In genomic region chr2:199985625-199986207, GRCh38 we compare ENCODE assay signal across 8 cellular contexts. TPM values are rescaled to one million over a fixed set of nuclear protein-coding genes. Genes with fewer than 3 reads are reported as not detected.
A peak's percentile ranks its signal among the peaks of the same experiment; 100 is the strongest.
DNase-seq lines count a peak whose midpoint lies in the region; ATAC-seq, FAIRE-seq and TF ChIP-seq lines count a peak whose summit lies in the region.

No MANE protein-coding gene starts in this region.

- H2BK12ac ChIP-seq in trophoblast cell (ENCODE audit: low read length), result no peak overlapping the region

- H3K36me3 Mint-ChIP-seq in Caco-2 (ENCODE audit: insufficient read depth, unreplicated experiment), result peaks cover 5% of the 10 kb centered on the region
- H3K36me3 Mint-ChIP-seq in activated T-cell treated with anti-CD3 and anti-CD28 coated beads, Interleukin-2, amount 50 U/mL, for 72 hours (ENCODE audit: insufficient read depth in 2 of 2), result no peaks in the 10 kb centered on the region

- H4K20me1 ChIP-seq in Karpas-422 (ENCODE audit: insufficient read depth, low read depth, low read length), result no peaks in the 10 kb centered on the region

- H3K9me3 ChIP-seq in Caco-2, result no peaks in the 10 kb centered on the region
- H3K9me3 ChIP-seq in Karpas-422 (ENCODE audit: low read length), result no peaks in the 10 kb centered on the region
- H3K9me3 ChIP-seq in trophoblast cell (ENCODE audit: insufficient read depth, low read depth, low read length), result no peaks in the 10 kb centered on the region

- TF ChIP-seq POLR2A in GM12892 (IDR thresholded peaks at IDR 0.05; ENCODE audit: low read depth, low read length), result no peak

- H3K23ac ChIP-seq in trophoblast cell (ENCODE audit: low read length), result no peak overlapping the region

- H3K79me2 ChIP-seq in Karpas-422 (ENCODE audit: low read length) (no peaks in the 10 kb centered on the region), trophoblast cell (ENCODE audit: control insufficient read depth, insufficient read depth, low read length, poor library complexity) (no peaks in the 10 kb centered on the region)

- H3K27ac ChIP-seq in Karpas-422 (ENCODE audit: low read length), result no peak overlapping the region
- H3K27ac ChIP-seq in foreskin keratinocyte, result no peak overlapping the region
- no peak overlapping the region for H3K27ac ChIP-seq in trophoblast cell (ENCODE audit: low read depth, low read length)

- no peaks in the 10 kb centered on the region for H3K27me3 Mint-ChIP-seq in Caco-2 (ENCODE audit: insufficient read depth, unreplicated experiment)
- H3K27me3 Mint-ChIP-seq in activated T-cell treated with anti-CD3 and anti-CD28 coated beads, Interleukin-2, amount 50 U/mL, for 72 hours (ENCODE audit: low read depth), result no peaks in the 10 kb centered on the region

- H2AK5ac ChIP-seq in trophoblast cell (ENCODE audit: low read length), result no peak overlapping the region

- ATAC-seq in GM21515 (IDR thresholded peaks at IDR 0.05; ENCODE audit: unreplicated experiment), result peak; percentile 75
- peak; percentile 81 to 82 for ATAC-seq in activated T-cell treated with anti-CD3 and anti-CD28 coated beads, Interleukin-2, amount 50 U/mL, for 72 hours (replicated peaks in 1 of 2)
- ATAC-seq in foreskin keratinocyte, result peak; percentile 83

- H2AFZ ChIP-seq in Karpas-422 (ENCODE audit: low read length) (peak overlapping the region; percentile 96), trophoblast cell (ENCODE audit: insufficient read depth, low read length, poor library complexity) (peak overlapping the region; percentile 17)

- no peaks in the 10 kb centered on the region for H3K9me2 ChIP-seq in Karpas-422 (replicated peaks; ENCODE audit: insufficient read depth, low read length)

- peak overlapping the region; percentile 70 for H4K91ac ChIP-seq in trophoblast cell (ENCODE audit: low read depth, low read length)

- no peak overlapping the region for H3K14ac ChIP-seq in trophoblast cell (ENCODE audit: low read length)

- peak; percentile 82 to 83 for DNase-seq in Caco-2
- DNase-seq in Karpas-422, result peak; percentile 92
- DNase-seq in RPMI8226, result peak; percentile 60
- peak; percentile 68 to 73 for DNase-seq in activated T-cell treated with anti-CD3 and anti-CD28 coated beads, Interleukin-2, amount 50 U/mL, for 72 hours
- DNase-seq in foreskin keratinocyte, result peak; percentile 23 to 61
- DNase-seq in trophoblast cell, result peak; percentile 51 to 80
- no peak for DNase-seq in GM12892 (ENCODE audit: insufficient read length)

- H3K4me3 ChIP-seq in Caco-2 (ENCODE audit: low read depth, low read length) (no peak overlapping the region), Karpas-422 (ENCODE audit: low read length) (no peak overlapping the region), trophoblast cell (ENCODE audit: low read depth, low read length) (no peak overlapping the region)

- intact Hi-C loops in Caco-2 (cut with micrococcal nuclease; ENCODE audit: unreplicated experiment), result loop anchor here (1.0 to 5.0 kb wide), 2 partner anchors 107 to 318 kb away; no protein-coding TSS in a partner anchor

- WGBS in trophoblast cell (ENCODE audit: extremely low coverage, insufficient coverage, insufficient read length), result no CpG with 5 or more reads among the region's 6 CpGs

- peak overlapping the region; percentile 20 for H2BK120ac ChIP-seq in trophoblast cell (ENCODE audit: insufficient read depth, low read length, poor library complexity)

- POLR2A ChIA-PET in Caco-2 (lab: Charles Lee), result no interaction called here

- peaks cover 2% of the 10 kb centered on the region for H3K79me1 ChIP-seq in trophoblast cell (ENCODE audit: low read length)

- H3K27ac Mint-ChIP-seq in Caco-2 (ENCODE audit: unreplicated experiment), result no peak overlapping the region
- no peak overlapping the region for H3K27ac Mint-ChIP-seq in activated T-cell treated with anti-CD3 and anti-CD28 coated beads, Interleukin-2, amount 50 U/mL, for 72 hours

- H3K18ac ChIP-seq in trophoblast cell (ENCODE audit: low read length), result no peak overlapping the region

- H3K4me1 Mint-ChIP-seq in Caco-2 (ENCODE audit: low read depth, unreplicated experiment), result peaks cover 6% of the 10 kb centered on the region
- H3K4me1 Mint-ChIP-seq in activated T-cell treated with anti-CD3 and anti-CD28 coated beads, Interleukin-2, amount 50 U/mL, for 72 hours (ENCODE audit: low read depth), result peaks cover 7% of the 10 kb centered on the region

- peaks cover 27% of the 10 kb centered on the region for H3K4me1 ChIP-seq in Caco-2
- H3K4me1 ChIP-seq in Karpas-422 (ENCODE audit: low read length), result no peaks in the 10 kb centered on the region
- no peaks in the 10 kb centered on the region for H3K4me1 ChIP-seq in foreskin keratinocyte
- peaks cover 0 to 2% of the 10 kb centered on the region in 2 experiments for H3K4me1 ChIP-seq in trophoblast cell (ENCODE audit: control insufficient read depth in 1 of 2, insufficient read depth in 2 of 2, low read length in 2 of 2)

- H3K4me2 ChIP-seq in Karpas-422 (ENCODE audit: low read depth, low read length, poor library complexity, severe bottlenecking) (no peak overlapping the region), trophoblast cell (ENCODE audit: low read length) (no peak overlapping the region)

- peak; percentile 64 to 75 for TF ChIP-seq CTCF in Caco-2 (IDR thresholded peaks at IDR 0.05; ENCODE audit: insufficient read depth in 1 of 2, low read depth in 1 of 2, low read length in 1 of 2, severe bottlenecking in 1 of 2, unreplicated experiment in 1 of 2)
- peak; percentile 84 for TF ChIP-seq CTCF in foreskin keratinocyte (conservative IDR thresholded peaks at IDR 0.05)

- CTCF ChIA-PET in Caco-2 (lab: Charles Lee), result interaction anchor here (0.5 to 1.2 kb wide), 8 partner anchors 235 to 897 kb away, joined by 3 to 5 read pairs (median 3); no protein-coding TSS in a partner anchor

- no peak overlapping the region for H3K9ac ChIP-seq in Karpas-422 (ENCODE audit: low read length)
- no peak overlapping the region for H3K9ac ChIP-seq in trophoblast cell (ENCODE audit: low read length)

- peak overlapping the region; percentile 52 for H4K12ac ChIP-seq in trophoblast cell (ENCODE audit: low read depth, low read length)

- H3K27me3 ChIP-seq in Caco-2 (replicated peaks; ENCODE audit: control insufficient read depth, insufficient read depth, low read length) (no peaks in the 10 kb centered on the region), Karpas-422 (ENCODE audit: low read length) (no peaks in the 10 kb centered on the region), foreskin keratinocyte (no peaks in the 10 kb centered on the region), trophoblast cell (ENCODE audit: insufficient read depth, low read length) (no peaks in the 10 kb centered on the region)

- peak overlapping the region; percentile 93 for H4K8ac ChIP-seq in trophoblast cell (ENCODE audit: low read depth, low read length)

- H3K36me3 ChIP-seq in Caco-2 (ENCODE audit: control insufficient read depth, insufficient read depth, low read length), result no peaks in the 10 kb centered on the region
- H3K36me3 ChIP-seq in Karpas-422 (ENCODE audit: insufficient read depth, low read length), result no peaks in the 10 kb centered on the region
- H3K36me3 ChIP-seq in trophoblast cell (ENCODE audit: control insufficient read depth in 1 of 2, insufficient read depth in 2 of 2, low read length in 2 of 2), result no peaks in the 10 kb centered on the region

- no peak overlapping the region for H3K4me3 Mint-ChIP-seq in Caco-2 (ENCODE audit: unreplicated experiment)
- no peak overlapping the region for H3K4me3 Mint-ChIP-seq in activated T-cell treated with anti-CD3 and anti-CD28 coated beads, Interleukin-2, amount 50 U/mL, for 72 hours

- no peaks in the 10 kb centered on the region for H3K9me3 Mint-ChIP-seq in Caco-2 (ENCODE audit: unreplicated experiment)
- H3K9me3 Mint-ChIP-seq in activated T-cell treated with anti-CD3 and anti-CD28 coated beads, Interleukin-2, amount 50 U/mL, for 72 hours, result no peaks in the 10 kb centered on the region

- no peak overlapping the region for H2BK5ac ChIP-seq in trophoblast cell (ENCODE audit: low read depth, low read length, poor library complexity)

- no TSS peak for BruUV-seq in Caco-2 (replicated peaks; lab: Mats Ljungman, UMichigan)

- no peak for FAIRE-seq in GM12892 (lab: Jason Lieb, UNC)

- peak overlapping the region; percentile 52 for H3K4ac ChIP-seq in trophoblast cell (ENCODE audit: low read depth, low read length)

RNA-seq across cellular contexts. Expression of gene MAIP1, which starts 30.3 kb away (rescaled TPM):
- total RNA-seq in Caco-2 (2022) (39.4 and 42.1 TPM in 2 replicates), foreskin keratinocyte (20.4 and 25.7 TPM in 2 replicates)
- total RNA-seq in Karpas-422 (2014; rRNA removed; shearing (Covaris generic); ENCODE audit: low replicate concordance), result 10.8 and 26.9 TPM in 2 replicates
- 10 to 100 TPM; 30.4 to 34.6 TPM for total RNA-seq in activated T-cell treated with anti-CD3 and anti-CD28 coated beads, Interleukin-2, amount 50 U/mL, for 72 hours
- polyA plus RNA-seq in foreskin keratinocyte, result 18.8 and 22.2 TPM in 2 replicates
- polyA plus RNA-seq in trophoblast cell (2013), result 17.8 and 18.6 TPM in 2 replicates
- polyA plus RNA-seq in GM12892 (2012; ENCODE audit: missing spikeins), result 20.1 TPM

RNA-seq across cellular contexts. Expression of gene TYW5, which starts 30.4 kb away (rescaled TPM):
- total RNA-seq in Caco-2 (2022) (13.9 and 14.5 TPM in 2 replicates), foreskin keratinocyte (8.4 and 8.7 TPM in 2 replicates)
- total RNA-seq in Karpas-422 (2014; rRNA removed; shearing (Covaris generic); ENCODE audit: low replicate concordance), result 7.5 and 10.5 TPM in 2 replicates
- total RNA-seq in activated T-cell treated with anti-CD3 and anti-CD28 coated beads, Interleukin-2, amount 50 U/mL, for 72 hours, result 10 to 100 TPM; 13.3 to 14.7 TPM
- 5.1 and 5.3 TPM in 2 replicates for polyA plus RNA-seq in foreskin keratinocyte
- 4.1 and 4.4 TPM in 2 replicates for polyA plus RNA-seq in trophoblast cell (2013)
- polyA plus RNA-seq in GM12892 (2012; ENCODE audit: missing spikeins), result 6.7 TPM
